In the genomic region with DNA sequence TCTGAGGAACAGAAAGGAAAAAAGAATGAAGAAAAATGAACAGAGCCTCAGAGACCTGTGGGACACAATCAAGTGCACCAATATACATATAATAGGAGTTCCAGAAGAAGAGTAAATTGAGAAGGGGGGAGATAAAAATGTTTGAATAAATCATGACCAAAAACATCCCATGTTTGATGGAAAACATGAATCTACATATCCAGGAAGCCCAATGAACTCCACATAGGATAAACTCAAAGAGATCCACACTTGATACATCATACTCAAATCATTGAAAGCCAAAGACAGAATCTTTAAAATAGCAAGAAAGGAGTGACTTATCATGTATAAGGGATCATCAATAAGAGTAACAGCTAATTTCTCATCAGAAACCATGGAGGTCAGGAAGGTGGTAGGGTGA, we compare ENCODE assay signal across 17 cellular contexts.
DNase-seq lines count a peak whose midpoint lies in the region; ATAC-seq, FAIRE-seq and TF ChIP-seq lines count a peak whose summit lies in the region.
"Had no signal": no experiment of that assay in that cellular context is flagged by ENCODE, and none has a peak within 500 bp of the region (broad histone marks: within the 10 kb centered on the region; RNA-seq: fewer than 3 reads in every experiment).

No MANE protein-coding gene starts in this region.

- no peak for ATAC-seq in CD4-positive, CD25-positive, alpha-beta regulatory T cell (ENCODE audit: low read depth in 2 of 2)
- no peak for ATAC-seq in T-cell (replicated peaks in 1 of 4)
- no peak for ATAC-seq in effector memory CD8-positive, alpha-beta T cell (replicated peaks)
- ATAC-seq in sciatic nerve: no peak
- ATAC-seq: GM23338 had no signal

- peaks cover 28% of the 10 kb centered on the region for H3K36me3 Mint-ChIP-seq in CD4-positive, CD25-positive, alpha-beta regulatory T cell
- H3K36me3 Mint-ChIP-seq in CD4-positive, alpha-beta memory T cell: peaks cover 42 to 47% of the 10 kb centered on the region in 2 donors
- peaks cover 40% of the 10 kb centered on the region for H3K36me3 Mint-ChIP-seq in T-cell
- peaks cover 15% of the 10 kb centered on the region for H3K36me3 Mint-ChIP-seq in effector memory CD8-positive, alpha-beta T cell (ENCODE audit: insufficient read depth)

- CTCF ChIA-PET in CD4-positive, alpha-beta memory T cell (lab: Charles Lee; ENCODE audit: partially characterized antibody): interaction anchor here (2.0 to 2.2 kb wide), 2 partner anchors 10 to 116 kb away, joined by 8 to 12 read pairs; no protein-coding TSS in a partner anchor
- CTCF ChIA-PET in T-cell (lab: Charles Lee): interaction anchor here in 1 of 2 donors (1.3 kb wide), 1 partner anchor 14 kb away, joined by 3 read pairs; no protein-coding TSS in a partner anchor
- CTCF ChIA-PET in mammary epithelial cell (lab: Charles Lee; ENCODE audit: low non-redundant PET): no interaction called here

- dilution Hi-C loops in mammary epithelial cell (cut with HindIII; ENCODE audit: low sequenced_read_pairs): no loop called here

- no peaks in the 10 kb centered on the region for H3K4me1 ChIP-seq in CD4-positive, CD25-positive, alpha-beta regulatory T cell (ENCODE audit: control insufficient read depth, insufficient read depth, low read length, poor library complexity, severe bottlenecking)
- no peaks in the 10 kb centered on the region for H3K4me1 ChIP-seq in CD4-positive, alpha-beta memory T cell (ENCODE audit: insufficient read depth, low read length)
- H3K4me1 ChIP-seq in mammary epithelial cell (ENCODE audit: insufficient read depth, low read length): no peaks in the 10 kb centered on the region

- H3K9me3 ChIP-seq in CD4-positive, CD25-positive, alpha-beta regulatory T cell (ENCODE audit: control insufficient read depth in 2 of 2, low read length in 2 of 2): no peaks in the 10 kb centered on the region
- H3K9me3 ChIP-seq in CD4-positive, alpha-beta memory T cell (ENCODE audit: control insufficient read depth in 1 of 2, low read length in 2 of 2): no peaks in the 10 kb centered on the region
- H3K9me3 ChIP-seq in mammary epithelial cell (replicated peaks; ENCODE audit: insufficient read depth, low read length): peaks cover 4% of the 10 kb centered on the region

- no peak for FAIRE-seq in frontal cortex (lab: Jason Lieb, UNC)
- FAIRE-seq: A204.1, GM12891 had no signal

- no peak for DNase-seq in CD4-positive, CD25-positive, alpha-beta regulatory T cell
- DNase-seq in CD4-positive, alpha-beta memory T cell: no peak
- DNase-seq in T-cell (no peak), frontal cortex (ENCODE audit: low spot score in 2 of 2) (no peak), sciatic nerve (ENCODE audit: low spot score) (no peak), mammary epithelial cell (no peak)
- DNase-seq in effector memory CD8-positive, alpha-beta T cell: no peak
- no peak for DNase-seq in activated CD4-positive, alpha-beta T cell treated with anti-CD3 and anti-CD28 coated beads for 48 hours
- DNase-seq: C1 segment of cervical spinal cord, Calu3, DMS79, H9 had no signal

- peak overlapping the region in 2 of 3 donors; percentile 5 for H3K27ac Mint-ChIP-seq in CD4-positive, CD25-positive, alpha-beta regulatory T cell
- peak overlapping the region in 4 of 7 donors; percentile 16 to 79 (median 50) for H3K27ac Mint-ChIP-seq in CD4-positive, alpha-beta memory T cell
- H3K27ac Mint-ChIP-seq in T-cell: peak overlapping the region; percentile 18 to 48
- H3K27ac Mint-ChIP-seq in effector memory CD8-positive, alpha-beta T cell: peak overlapping the region; percentile 16 to 63
- H3K27ac Mint-ChIP-seq: B cell, GM23338, H9 had no signal

- peaks cover 23% of the 10 kb centered on the region for H3K36me3 ChIP-seq in CD4-positive, CD25-positive, alpha-beta regulatory T cell (ENCODE audit: control insufficient read depth, insufficient read depth, low read length)
- peaks cover 2% of the 10 kb centered on the region for H3K36me3 ChIP-seq in CD4-positive, alpha-beta memory T cell (ENCODE audit: insufficient read depth, low read length)
- no peaks in the 10 kb centered on the region for H3K36me3 ChIP-seq in mammary epithelial cell (ENCODE audit: insufficient read depth, low read length)

- peaks cover 4 to 24% (median 9%) of the 10 kb centered on the region in 4 donors for H3K4me1 Mint-ChIP-seq in CD4-positive, CD25-positive, alpha-beta regulatory T cell
- peaks cover 9 to 11% (median 10%) of the 10 kb centered on the region in 4 donors for H3K4me1 Mint-ChIP-seq in CD4-positive, alpha-beta memory T cell
- H3K4me1 Mint-ChIP-seq in T-cell: peaks cover 10 to 22% (median 12%) of the 10 kb centered on the region in 3 donors
- H3K4me1 Mint-ChIP-seq in effector memory CD8-positive, alpha-beta T cell (ENCODE audit: low read depth in 2 of 2): peaks cover 7 to 15% of the 10 kb centered on the region in 2 donors
- H3K4me1 Mint-ChIP-seq: B cell, GM23338, H9, IgD-negative memory B cell had no signal

- no peak overlapping the region for H2AFZ ChIP-seq in mammary epithelial cell (ENCODE audit: low read depth, low read length)
- H2AFZ ChIP-seq: GM23338 had no signal

- H3K4me2 ChIP-seq in mammary epithelial cell (ENCODE audit: insufficient read depth, low read depth, low read length): no peak overlapping the region
- H3K4me2 ChIP-seq: GM23338 had no signal

- no peaks in the 10 kb centered on the region for H3K27me3 ChIP-seq in CD4-positive, CD25-positive, alpha-beta regulatory T cell (ENCODE audit: control insufficient read depth, insufficient read depth, low read length)
- no peaks in the 10 kb centered on the region for H3K27me3 ChIP-seq in CD4-positive, alpha-beta memory T cell (ENCODE audit: insufficient read depth, low read length)
- H3K27me3 ChIP-seq in mammary epithelial cell (ENCODE audit: insufficient read depth, low read length): peaks cover 4% of the 10 kb centered on the region

- no peak overlapping the region for H3K4me3 ChIP-seq in CD4-positive, CD25-positive, alpha-beta regulatory T cell (ENCODE audit: low read depth, low read length)
- H3K4me3 ChIP-seq in CD4-positive, alpha-beta memory T cell (ENCODE audit: low read length in 2 of 2): no peak overlapping the region
- H3K4me3 ChIP-seq in mammary epithelial cell (replicated peaks in 1 of 3; ENCODE audit: insufficient read depth in 1 of 3, low read depth in 2 of 3, low read length in 3 of 3): no peak overlapping the region
- H3K4me3 ChIP-seq: GM23338 had no signal

- no peak overlapping the region for H3K9ac ChIP-seq in mammary epithelial cell (ENCODE audit: insufficient read depth, low read length)

- no TSS peak for BruUV-seq in mammary epithelial cell (replicated peaks; lab: Mats Ljungman, UMichigan)

- no peaks in the 10 kb centered on the region for H4K20me1 ChIP-seq in mammary epithelial cell (ENCODE audit: insufficient read depth, low read length)

- no peak for TF ChIP-seq CTCF in mammary epithelial cell (conservative IDR thresholded peaks at IDR 0.05 in 1 of 2, IDR thresholded peaks at IDR 0.05 in 1 of 2; ENCODE audit: extremely low read depth in 1 of 2, insufficient read depth in 1 of 2, low read depth in 1 of 2, low read length in 2 of 2)

- POLR2A ChIA-PET in CD4-positive, alpha-beta memory T cell (lab: Charles Lee; ENCODE audit: partially characterized antibody): no interaction called here
- POLR2A ChIA-PET in T-cell (lab: Charles Lee): interaction anchor here in 1 of 2 donors (0.7 kb wide), 1 partner anchor 1586 kb away, joined by 9 read pairs; no protein-coding TSS in a partner anchor

- peaks cover 0 to 4% (median 0%) of the 10 kb centered on the region in 7 donors for H3K9me3 Mint-ChIP-seq in CD4-positive, CD25-positive, alpha-beta regulatory T cell
- H3K9me3 Mint-ChIP-seq in CD4-positive, alpha-beta memory T cell: peaks cover 0 to 3% (median 0%) of the 10 kb centered on the region in 8 donors
- H3K9me3 Mint-ChIP-seq in T-cell: peaks cover 0 to 3% (median 0%) of the 10 kb centered on the region in 3 donors
- no peaks in the 10 kb centered on the region for H3K9me3 Mint-ChIP-seq in effector memory CD8-positive, alpha-beta T cell

- in situ Hi-C loops in mammary epithelial cell (cut with MboI; ENCODE audit: low sequenced_read_pairs in 2 of 2): no loop called here

- no peak overlapping the region for H3K4me3 Mint-ChIP-seq in CD4-positive, CD25-positive, alpha-beta regulatory T cell
- H3K4me3 Mint-ChIP-seq in CD4-positive, alpha-beta memory T cell: no peak overlapping the region
- H3K4me3 Mint-ChIP-seq in T-cell: no peak overlapping the region
- H3K4me3 Mint-ChIP-seq in effector memory CD8-positive, alpha-beta T cell: no peak overlapping the region
- H3K4me3 Mint-ChIP-seq: B cell, GM23338, H9, IgD-negative memory B cell had no signal

- H3K27ac ChIP-seq in CD4-positive, CD25-positive, alpha-beta regulatory T cell (ENCODE audit: insufficient read depth, low read length, poor library complexity, severe bottlenecking): no peak overlapping the region
- H3K27ac ChIP-seq in CD4-positive, alpha-beta memory T cell (ENCODE audit: low read depth, low read length): no peak overlapping the region
- H3K27ac ChIP-seq in mammary epithelial cell (ENCODE audit: insufficient read depth, low read depth, low read length): no peak overlapping the region

- no peaks in the 10 kb centered on the region for H3K27me3 Mint-ChIP-seq in CD4-positive, CD25-positive, alpha-beta regulatory T cell
- H3K27me3 Mint-ChIP-seq in CD4-positive, alpha-beta memory T cell: no peaks in the 10 kb centered on the region
- H3K27me3 Mint-ChIP-seq in T-cell: no peaks in the 10 kb centered on the region
- H3K27me3 Mint-ChIP-seq in effector memory CD8-positive, alpha-beta T cell: no peaks in the 10 kb centered on the region
- H3K27me3 Mint-ChIP-seq: B cell, IgD-negative memory B cell had no signal

- H3K79me2 ChIP-seq in mammary epithelial cell (ENCODE audit: insufficient read depth, low read length): no peaks in the 10 kb centered on the region

- intact Hi-C loops in CD4-positive, alpha-beta memory T cell (cut with micrococcal nuclease): no loop called here
- intact Hi-C loops in sciatic nerve (cut with DNase I): no loop called here
- intact Hi-C loops in mammary epithelial cell (cut with micrococcal nuclease): no loop called here
